27 cellular contexts compared by ENCODE assay signal in genomic region chr7:103867874-103868273, GRCh38.
"Had no signal": no experiment of that assay in that cellular context is flagged by ENCODE, and none has a peak within 500 bp of the region (broad histone marks: within the 10 kb centered on the region; RNA-seq: fewer than 3 reads in every experiment).

No MANE protein-coding gene starts in this region.

- H3K9me2 ChIP-seq: SK-N-SH had no signal

- H3K9ac ChIP-seq: KMS-11, SK-N-SH had no signal

- FAIRE-seq: astrocyte, colon had no signal

- ATAC-seq: activated CD4-positive, alpha-beta T cell treated with anti-CD3 and anti-CD28 coated beads for 36 hours; activated T-helper 17 cell treated with anti-CD3 and anti-CD28 coated beads, Interleukin-2, amount 50 U/mL, for 72 hours had no signal

- DNase-seq: activated CD4-positive, alpha-beta memory T cell treated with anti-CD3 and anti-CD28 coated beads, Interleukin-2, amount 10 ng/mL, durations not matched to agents 7 days and 5 days; activated CD4-positive, alpha-beta T cell treated with anti-CD3 and anti-CD28 coated beads for 36 hours; activated CD4-positive, alpha-beta T cell treated with anti-CD3 and anti-CD28 coated beads, Interleukin-2, amount 50 U/mL, for 1 hour; activated gamma-delta T cell; activated naive CD4-positive, alpha-beta T cell treated with anti-CD3 and anti-CD28 coated beads for 36 hours; activated T-cell treated with anti-CD3 and anti-CD28 coated beads for 4 hours; activated T-cell treated with anti-CD3 and anti-CD28 coated beads, Interleukin-2, amount 50 U/mL, for 48 hours; amygdala; NCI-H1105; NCI-H146; NCI-H187 treated with DMSO at 0.1 percent for 48 hours; NCI-H2081 treated with DMSO at 0.1 percent for 48 hours; NCI-H2171; NCI-H2227 treated with DMSO at 0.1 percent for 48 hours; NCI-H510A; NCI-H526 treated with DMSO at 0.1 percent for 48 hours; Peyer's patch; Right ventricle myocardium superior; SJCRH30; SK-N-SH; T-helper 1 cell; WERI-Rb-1 had no signal

- H3K9me3 ChIP-seq: Peyer's patch, SJCRH30, SK-N-SH had no signal

- H3K27me3 ChIP-seq: Peyer's patch, SJCRH30 had no signal

- H3K4me3 ChIP-seq: Peyer's patch, SJCRH30 had no signal

- H3K36me3 ChIP-seq: Peyer's patch, SJCRH30, WERI-Rb-1 had no signal

- H3K27ac ChIP-seq: KMS-11, Peyer's patch, RWPE1, SJCRH30, WERI-Rb-1 had no signal

- H3K4me2 ChIP-seq: KMS-11, SK-N-SH had no signal

- H3K4me1 ChIP-seq: Peyer's patch, SJCRH30 had no signal
